ENCODE assay signal across 1 cellular context in genomic region chr2:25664531-25665307, GRCh38.
A peak's percentile ranks its signal among the peaks of the same experiment; 100 is the strongest.
TF ChIP-seq lines count a peak whose summit lies in the region.

No MANE protein-coding gene starts in this region.

TF ChIP-seq in HepG2, 621 proteins besides CTCF, POLR2A, EP300 and RAD21 (continued from another document):
- TF ChIP-seq HNF1B (CRISPR knock-in tag; IDR thresholded peaks at IDR 0.05): no peak
- no peak for TF ChIP-seq TARDBP (CRISPR knock-in tag; IDR thresholded peaks at IDR 0.05)
- TF ChIP-seq HNRNPLL (IDR thresholded peaks at IDR 0.05; ENCODE audit: low read depth, low read length, poor library complexity, severe bottlenecking): no peak
- TF ChIP-seq ZNF430 (CRISPR knock-in tag; IDR thresholded peaks at IDR 0.05): no peak
- TF ChIP-seq THAP11 (CRISPR knock-in tag; IDR thresholded peaks at IDR 0.05): peak; percentile 42
- TF ChIP-seq ZBTB21 (CRISPR knock-in tag; IDR thresholded peaks at IDR 0.05): no peak
- TF ChIP-seq ZNF383 (CRISPR knock-in tag; IDR thresholded peaks at IDR 0.05; ENCODE audit: borderline replicate concordance): no peak
- no peak for TF ChIP-seq ZNF598 (CRISPR knock-in tag; IDR thresholded peaks at IDR 0.05; ENCODE audit: borderline replicate concordance)
- TF ChIP-seq HDAC1 (CRISPR knock-in tag; IDR thresholded peaks at IDR 0.05): no peak
- no peak for TF ChIP-seq GATAD2A (CRISPR knock-in tag; IDR thresholded peaks at IDR 0.05)
- no peak for TF ChIP-seq ZNF639 (CRISPR knock-in tag; conservative IDR thresholded peaks at IDR 0.05)
- TF ChIP-seq, protein P1, sequence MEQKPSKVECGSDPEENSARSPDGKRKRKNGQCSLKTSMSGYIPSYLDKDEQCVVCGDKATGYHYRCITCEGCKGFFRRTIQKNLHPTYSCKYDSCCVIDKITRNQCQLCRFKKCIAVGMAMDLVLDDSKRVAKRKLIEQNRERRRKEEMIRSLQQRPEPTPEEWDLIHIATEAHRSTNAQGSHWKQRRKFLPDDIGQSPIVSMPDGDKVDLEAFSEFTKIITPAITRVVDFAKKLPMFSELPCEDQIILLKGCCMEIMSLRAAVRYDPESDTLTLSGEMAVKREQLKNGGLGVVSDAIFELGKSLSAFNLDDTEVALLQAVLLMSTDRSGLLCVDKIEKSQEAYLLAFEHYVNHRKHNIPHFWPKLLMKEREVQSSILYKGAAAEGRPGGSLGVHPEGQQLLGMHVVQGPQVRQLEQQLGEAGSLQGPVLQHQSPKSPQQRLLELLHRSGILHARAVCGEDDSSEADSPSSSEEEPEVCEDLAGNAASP (CRISPR knock-in tag; IDR thresholded peaks at IDR 0.05; ENCODE audit: borderline replicate concordance): no peak
- TF ChIP-seq MTF2 (CRISPR knock-in tag; IDR thresholded peaks at IDR 0.05; ENCODE audit: borderline replicate concordance): no peak
- TF ChIP-seq ZBTB7B (CRISPR knock-in tag; IDR thresholded peaks at IDR 0.05): no peak
